Comparison of ENCODE assay signal across 34 cellular contexts in genomic region chr9:112640311-112640710, GRCh38.
"Had no signal": no experiment of that assay in that cellular context is flagged by ENCODE, and none has a peak within 500 bp of the region (broad histone marks: within the 10 kb centered on the region; RNA-seq: fewer than 3 reads in every experiment).

No MANE protein-coding gene starts in this region.

- H3K27me3 ChIP-seq: breast epithelium, cardiac muscle cell, foreskin keratinocyte, gastrocnemius medialis, heart right ventricle had no signal

- ATAC-seq: activated CD8-positive, alpha-beta T cell treated with anti-CD3 and anti-CD28 coated beads for 36 hours; activated T-cell treated with anti-CD3 and anti-CD28 coated beads, Interleukin-2, amount 50 U/mL, for 4 hours; activated T-helper 17 cell treated with anti-CD3 and anti-CD28 coated beads, Interleukin-2, amount 50 U/mL, for 72 hours; esophagus mucosa; foreskin keratinocyte; gastrocnemius medialis; heart right ventricle; T-helper 17 cell; WTC11 had no signal

- H3K36me3 ChIP-seq: breast epithelium, cardiac muscle cell, colonic mucosa, gastrocnemius medialis, heart right ventricle had no signal

- H3K9me3 ChIP-seq: colonic mucosa, gastrocnemius medialis had no signal

- H3K27ac ChIP-seq: breast epithelium, cardiac muscle cell, colonic mucosa, foreskin keratinocyte, gastrocnemius medialis, heart right ventricle, VCaP had no signal

- H3K27me3 Mint-ChIP-seq: activated CD8-positive, alpha-beta T cell treated with anti-CD3 and anti-CD28 coated beads for 36 hours; activated naive CD8-positive, alpha-beta T cell; brain; T-helper 17 cell had no signal

- H3K27ac Mint-ChIP-seq: activated CD8-positive, alpha-beta T cell treated with anti-CD3 and anti-CD28 coated beads for 36 hours; activated naive CD8-positive, alpha-beta T cell; activated T-helper 17 cell treated with anti-CD3 and anti-CD28 coated beads, Interleukin-2, amount 50 U/mL, for 72 hours; brain; endodermal cell; T-helper 17 cell; T-helper 2 cell treated with Interferon-gamma antibody and Interleukin-4, amounts not matched to agents 5 μg/mL and 100 μg/mL, for 36 hours; WTC11 had no signal

- H3K4me3 Mint-ChIP-seq: activated CD8-positive, alpha-beta T cell treated with anti-CD3 and anti-CD28 coated beads for 36 hours; activated naive CD8-positive, alpha-beta T cell; activated T-cell treated with anti-CD3 and anti-CD28 coated beads, Interleukin-2, amount 50 U/mL, for 4 hours; activated T-helper 17 cell treated with anti-CD3 and anti-CD28 coated beads, Interleukin-2, amount 50 U/mL, for 72 hours; brain; endodermal cell; T-helper 17 cell; T-helper 2 cell treated with Interferon-gamma antibody and Interleukin-4, amounts not matched to agents 5 μg/mL and 100 μg/mL, for 36 hours; WTC11 had no signal

- H3K4me1 Mint-ChIP-seq: activated T-helper 17 cell treated with anti-CD3 and anti-CD28 coated beads, Interleukin-2, amount 50 U/mL, for 72 hours; brain had no signal

- H3K4me1 ChIP-seq: breast epithelium, colonic mucosa, foreskin keratinocyte, gastrocnemius medialis had no signal

- H3K4me3 ChIP-seq: breast epithelium, cardiac muscle cell, colonic mucosa, gastrocnemius medialis, heart right ventricle had no signal

- DNase-seq: activated CD4-positive, alpha-beta T cell treated with anti-CD3 and anti-CD28 coated beads for 1 hour; activated CD4-positive, alpha-beta T cell treated with anti-CD3 and anti-CD28 coated beads for 4 hours; activated CD4-positive, alpha-beta T cell treated with anti-CD3 and anti-CD28 coated beads, Interleukin-2, amount 50 U/mL, for 1 hour; activated CD4-positive, alpha-beta T cell treated with anti-CD3 and anti-CD28 coated beads, Interleukin-2, amount 50 U/mL, for 48 hours; activated CD8-positive, alpha-beta memory T cell treated with anti-CD3 and anti-CD28 coated beads for 24 hours; activated CD8-positive, alpha-beta T cell treated with anti-CD3 and anti-CD28 coated beads for 36 hours; activated effector memory CD4-positive, alpha-beta T cell treated with Interleukin-2 at 50 U/mL for 16 hours; activated gamma-delta T cell treated with Interleukin-2 at 50 U/mL for 16 hours; activated naive CD4-positive, alpha-beta T cell treated with anti-CD3 and anti-CD28 coated beads, Interleukin-2, amount 50 U/mL, for 16 hours; activated naive CD4-positive, alpha-beta T cell treated with Interleukin-2 at 50 U/mL for 16 hours; activated T-cell treated with anti-CD3 and anti-CD28 coated beads, Interleukin-2, amount 50 U/mL, for 4 hours; amniotic stem cell; anterior cingulate cortex; central memory CD4-positive, alpha-beta T cell; cerebellar nuclear complex; colonic mucosa; effector memory CD4-positive, alpha-beta T cell; endodermal cell; foreskin keratinocyte; gastrocnemius medialis; glutamatergic neuron; heart right ventricle; T-helper 1 cell; T-helper 17 cell; T1000 had no signal
